Comparison of ENCODE assay signal across 7 cellular contexts in the genomic region with DNA sequence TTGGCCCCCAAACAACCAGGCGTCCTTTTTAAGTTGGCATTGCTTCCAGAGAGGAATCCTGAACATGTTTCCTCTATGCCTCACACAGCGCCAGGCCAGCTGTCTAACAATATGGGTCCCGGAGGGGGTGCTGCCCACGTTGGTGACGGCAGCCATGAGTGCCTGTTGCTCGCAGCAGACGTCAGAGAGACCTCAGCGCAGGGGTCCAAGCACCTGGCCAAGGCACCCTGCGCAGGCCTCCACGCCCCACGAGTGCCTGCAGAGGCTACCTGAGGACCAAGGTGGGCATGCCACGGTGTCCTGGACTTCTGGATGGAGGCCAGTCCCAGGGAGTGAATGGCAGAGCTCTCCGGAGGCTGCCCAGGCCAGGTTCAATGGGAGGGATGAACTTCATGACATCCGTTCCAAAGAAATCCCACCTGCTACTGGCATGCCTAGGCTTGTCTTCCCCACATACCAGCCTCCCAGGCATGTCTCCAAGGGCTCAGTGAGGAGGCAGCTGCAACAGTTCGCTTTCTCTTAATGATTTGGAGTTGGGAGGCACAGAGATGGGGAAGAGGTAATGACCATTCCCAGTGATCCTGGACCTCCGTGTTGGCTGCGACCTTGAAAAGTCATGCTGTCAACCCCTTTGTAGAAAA. TPM values are rescaled to one million over a fixed set of nuclear protein-coding genes. Genes with fewer than 3 reads are reported as not detected.
DNase-seq lines count a peak whose midpoint lies in the region; ATAC-seq, FAIRE-seq and TF ChIP-seq lines count a peak whose summit lies in the region.

No MANE protein-coding gene starts in this region.

- ATAC-seq in GM21786 (IDR thresholded peaks at IDR 0.05; ENCODE audit: unreplicated experiment): no peak
- no peak for ATAC-seq in omental fat pad (ENCODE audit: low FRiP score)

- in situ Hi-C loops in KBM-7 (cut with MboI; ENCODE audit: low pct_unique_long_range_greater_than_20kb, low sequenced_read_pairs): no loop called here

- peak overlapping the region; percentile 54 for H3K4me3 ChIP-seq in OCI-LY1 (ENCODE audit: low read depth, low read length, poor library complexity, severe bottlenecking)
- no peak overlapping the region for H3K4me3 ChIP-seq in fibroblast of lung (replicated peaks in 1 of 4; ENCODE audit: control extremely low read depth in 1 of 4, insufficient read depth in 1 of 4, low read depth in 3 of 4, low read length in 4 of 4)
- H3K4me3 ChIP-seq in small intestine (ENCODE audit: low read depth in 1 of 2, low read length in 2 of 2): no peak overlapping the region

- H2AFZ ChIP-seq in OCI-LY1 (ENCODE audit: low read length) (no peak overlapping the region), fibroblast of lung (ENCODE audit: low read length) (no peak overlapping the region)

- H3K36me3 ChIP-seq in OCI-LY1 (ENCODE audit: insufficient read depth, low read length): no peaks in the 10 kb centered on the region
- no peaks in the 10 kb centered on the region for H3K36me3 ChIP-seq in fibroblast of lung (ENCODE audit: control insufficient read depth, insufficient read depth, low read length)
- H3K36me3 ChIP-seq in small intestine (ENCODE audit: control insufficient read depth in 2 of 2, insufficient read depth in 2 of 2, low read length in 2 of 2): no peaks in the 10 kb centered on the region

- FAIRE-seq in small intestine (lab: Jason Lieb, UNC): no peak

- H3K9ac ChIP-seq in OCI-LY1 (ENCODE audit: low read length): peak overlapping the region; percentile 66
- no peak overlapping the region for H3K9ac ChIP-seq in fibroblast of lung (ENCODE audit: insufficient read depth, low read length)

- no peaks in the 10 kb centered on the region for H3K79me2 ChIP-seq in OCI-LY1 (ENCODE audit: insufficient read depth, low read length)
- no peaks in the 10 kb centered on the region for H3K79me2 ChIP-seq in fibroblast of lung (ENCODE audit: control insufficient read depth, insufficient read depth, low read length)

- peaks cover 59% of the 10 kb centered on the region for H3K4me1 ChIP-seq in OCI-LY1 (ENCODE audit: insufficient read depth, low read length, severe bottlenecking)
- H3K4me1 ChIP-seq in fibroblast of lung (ENCODE audit: control insufficient read depth, extremely low read depth, insufficient read depth, low read length): peaks cover 16% of the 10 kb centered on the region
- H3K4me1 ChIP-seq in small intestine (ENCODE audit: control insufficient read depth in 2 of 2, insufficient read depth in 1 of 2, low read depth in 1 of 2, low read length in 1 of 2): peaks cover 7 to 12% of the 10 kb centered on the region in 2 donors

- H3F3A ChIP-seq in OCI-LY1 (ENCODE audit: insufficient read depth, low read length): no peaks in the 10 kb centered on the region

- DNase-seq in KBM-7: peak; percentile 28
- DNase-seq in fibroblast of lung (ENCODE audit: low read depth in 2 of 2): peak; percentile 31 to 69
- no peak for DNase-seq in small intestine
- DNase-seq in stimulated activated CD4-positive, alpha-beta T cell treated with anti-CD3 and anti-CD28 coated beads, Interleukin-2, amount 100 ng/mL, for 24 hours: no peak
- no peak for DNase-seq in omental fat pad (ENCODE audit: low spot score)

- H3K4me2 ChIP-seq in OCI-LY1 (ENCODE audit: low read length) (peak overlapping the region; percentile 79), fibroblast of lung (ENCODE audit: extremely low read depth, insufficient read depth, low read length) (peak overlapping the region; percentile 73)

- peak overlapping the region; percentile 95 for H3K27ac ChIP-seq in OCI-LY1 (ENCODE audit: low read depth, low read length, poor library complexity, severe bottlenecking)
- peak overlapping the region; percentile 52 for H3K27ac ChIP-seq in fibroblast of lung (ENCODE audit: insufficient read depth, low read length)
- H3K27ac ChIP-seq in small intestine (ENCODE audit: low read depth in 1 of 2, low read length in 1 of 2): peak overlapping the region; percentile 1 to 88

- WGBS in small intestine, 3 donors: 84 to 89% (median 88%) methylated on average over 17 of the region's 17 CpGs

- H3K9me3 ChIP-seq in OCI-LY1 (ENCODE audit: low read length): no peaks in the 10 kb centered on the region
- H3K9me3 ChIP-seq in fibroblast of lung (ENCODE audit: control insufficient read depth, insufficient read depth, low read depth, low read length): no peaks in the 10 kb centered on the region
- no peaks in the 10 kb centered on the region for H3K9me3 ChIP-seq in small intestine (ENCODE audit: control insufficient read depth, low read depth)

- H3K9me2 ChIP-seq in OCI-LY1 (ENCODE audit: low read depth, low read length): no peaks in the 10 kb centered on the region

- H3K27me3 ChIP-seq in OCI-LY1 (ENCODE audit: insufficient read depth, low read length) (no peaks in the 10 kb centered on the region), fibroblast of lung (ENCODE audit: control insufficient read depth, insufficient read depth, low read length) (no peaks in the 10 kb centered on the region), small intestine (ENCODE audit: control insufficient read depth in 2 of 2, insufficient read depth in 2 of 2, low read length in 2 of 2) (no peaks in the 10 kb centered on the region)

- H4K20me1 ChIP-seq in OCI-LY1 (ENCODE audit: insufficient read depth, low read length) (no peaks in the 10 kb centered on the region), fibroblast of lung (ENCODE audit: control insufficient read depth, extremely low read depth, insufficient read depth, low read length) (no peaks in the 10 kb centered on the region)

- TF ChIP-seq CTCF in OCI-LY1 (IDR thresholded peaks at IDR 0.05; ENCODE audit: low read length) (no peak), fibroblast of lung (conservative IDR thresholded peaks at IDR 0.05 in 1 of 2, IDR thresholded peaks at IDR 0.05 in 1 of 2; ENCODE audit: low read depth in 1 of 2, low read length in 2 of 2) (no peak), omental fat pad (IDR thresholded peaks at IDR 0.05) (no peak)

RNA-seq across cellular contexts. Expression of a gene that starts 11.6 kb away (rescaled TPM):
- total RNA-seq in fibroblast of lung: 27.5 and 27.9 TPM in 2 replicates
- 22.5 and 33.3 TPM in 2 replicates for polyA plus RNA-seq in fibroblast of lung
- 14.4 and 26.1 TPM in 2 replicates for polyA plus RNA-seq in fibroblast of lung (2012)
- 118 and 136 TPM in 2 replicates for polyA minus RNA-seq in fibroblast of lung (ENCODE audit: low replicate concordance)
- polyA plus RNA-seq in small intestine: 10 to 100 TPM; 22.0 to 47.3 (median 47.2) TPM
- total RNA-seq in omental fat pad: 100 to 1,000 TPM in 3 of 4 donors, 10 to 100 TPM in 1; 91.7 to 207 (median 125) TPM

Comparison
In these comparisons a context has a peak if more than half of its experiments do, and no peak if none do; other contexts are left out.
1. DNase-seq: peak in KBM-7 (single experiment) and fibroblast of lung (2 of 2); none in small intestine (single experiment), stimulated activated CD4-positive, alpha-beta T cell treated with anti-CD3 and anti-CD28 coated beads, Interleukin-2, amount 100 ng/mL, for 24 hours (0 of 2) and omental fat pad (single experiment).
2. H3K27ac ChIP-seq: peak in every context shown above with its lines; median percentile 95 in OCI-LY1; 52 in fibroblast of lung; 44 in small intestine.